10 cellular contexts compared by ENCODE assay signal in the genomic region with DNA sequence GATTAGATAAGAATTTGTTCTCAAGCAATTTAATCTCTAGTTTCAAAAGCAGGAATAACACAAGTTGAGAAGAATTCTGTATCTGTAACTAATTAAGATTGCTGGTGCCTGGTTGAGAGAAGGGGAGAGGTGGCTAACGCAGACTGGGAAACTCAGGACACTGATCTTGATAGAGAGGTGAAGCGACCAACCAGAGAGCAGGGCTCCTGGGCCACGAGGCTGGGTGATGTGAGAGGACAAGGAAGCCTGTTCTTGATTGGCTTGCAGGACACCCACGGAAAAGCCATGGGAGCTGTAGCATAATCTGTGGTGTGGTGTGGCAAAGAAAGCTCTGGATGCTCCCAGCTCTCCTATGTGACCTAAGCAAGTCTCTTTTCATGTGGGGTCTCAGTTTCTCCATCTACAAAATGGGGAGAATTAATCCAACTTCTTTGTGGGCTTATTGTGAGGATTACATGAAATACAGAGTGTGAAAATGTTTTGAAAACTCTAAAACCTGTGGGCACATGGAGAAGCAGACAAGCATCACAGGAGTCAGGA.
DNase-seq lines count a peak whose midpoint lies in the region; ATAC-seq lines count a peak whose summit lies in the region.
"Had no signal": no experiment of that assay in that cellular context is flagged by ENCODE, and none has a peak within 500 bp of the region (broad histone marks: within the 10 kb centered on the region; RNA-seq: fewer than 3 reads in every experiment).

No MANE protein-coding gene starts in this region.

- no peaks in the 10 kb centered on the region for H3K36me3 Mint-ChIP-seq in activated CD4-positive, alpha-beta memory T cell treated with anti-CD3 and anti-CD28 coated beads for 36 hours

- H3K9me3 ChIP-seq in ectodermal cell (ENCODE audit: control insufficient read depth, low read length) (no peaks in the 10 kb centered on the region), mesodermal cell (ENCODE audit: control insufficient read depth, low read length) (peaks cover 6% of the 10 kb centered on the region)

- H3K4me1 ChIP-seq in ectodermal cell (ENCODE audit: control insufficient read depth, insufficient read depth, low read length) (peaks cover 4% of the 10 kb centered on the region), mesodermal cell (ENCODE audit: control insufficient read depth, insufficient read depth, low read length, poor library complexity, severe bottlenecking) (peaks cover 16% of the 10 kb centered on the region)

- H3K4me1 Mint-ChIP-seq in activated CD4-positive, alpha-beta memory T cell treated with anti-CD3 and anti-CD28 coated beads for 36 hours (ENCODE audit: low read depth): no peaks in the 10 kb centered on the region

- CTCF ChIA-PET in activated CD4-positive, alpha-beta memory T cell treated with anti-CD3 and anti-CD28 coated beads for 36 hours (lab: Charles Lee): no interaction called here

- DNase-seq in AG20443 (ENCODE audit: low spot score) (peak; percentile 90), M059J (ENCODE audit: low read depth) (peak; percentile 56), caudate nucleus (lab: John Stamatoyannopoulos, UW) (no peak), inferior parietal cortex (ENCODE audit: extremely low spot score) (no peak)
- no peak for DNase-seq in activated CD4-positive, alpha-beta memory T cell treated with anti-CD3 and anti-CD28 coated beads for 36 hours
- DNase-seq: activated gamma-delta T cell treated with Interleukin-2 at 50 U/mL for 16 hours; stimulated activated naive CD8-positive, alpha-beta T cell treated with anti-CD3 and anti-CD28 coated beads, Interleukin-15, Interleukin-2, amounts not matched to agents 100 U/mL and 50 U/mL, for 24 hours had no signal

- ATAC-seq in GM18909 (IDR thresholded peaks at IDR 0.05; ENCODE audit: poor library complexity, unreplicated experiment): no peak
- ATAC-seq: stimulated activated naive CD8-positive, alpha-beta T cell treated with anti-CD3 and anti-CD28 coated beads, Interleukin-15, Interleukin-2, amounts not matched to agents 100 U/mL and 50 U/mL, for 24 hours had no signal

- no peak overlapping the region for H3K4me3 ChIP-seq in ectodermal cell (ENCODE audit: insufficient read depth, low read depth, low read length)
- no peak overlapping the region for H3K4me3 ChIP-seq in mesodermal cell (ENCODE audit: extremely low read depth, insufficient read depth, low read length, poor library complexity, severe bottlenecking)

- intact Hi-C loops in activated CD4-positive, alpha-beta memory T cell treated with anti-CD3 and anti-CD28 coated beads for 36 hours (cut with micrococcal nuclease): no loop called here

- POLR2A ChIA-PET in activated CD4-positive, alpha-beta memory T cell treated with anti-CD3 and anti-CD28 coated beads for 36 hours (lab: Charles Lee): no interaction called here

- no peaks in the 10 kb centered on the region for H3K9me3 Mint-ChIP-seq in activated CD4-positive, alpha-beta memory T cell treated with anti-CD3 and anti-CD28 coated beads for 36 hours

- peaks cover 2% of the 10 kb centered on the region for H3K27me3 Mint-ChIP-seq in activated CD4-positive, alpha-beta memory T cell treated with anti-CD3 and anti-CD28 coated beads for 36 hours

- H3K27ac ChIP-seq in ectodermal cell (ENCODE audit: insufficient read depth, low read depth, low read length, poor library complexity, severe bottlenecking) (peak overlapping the region; percentile 17), mesodermal cell (ENCODE audit: low read depth, low read length, severe bottlenecking) (peak overlapping the region; percentile 96), caudate nucleus (ENCODE audit: low read depth, low read length) (no peak overlapping the region)

- 48 to 54% methylated on average over 4 of the region's 4 CpGs for WGBS in ectodermal cell, 2 experiments
- 57% methylated on average over 3 of the region's 4 CpGs for WGBS in mesodermal cell (ENCODE audit: insufficient coverage in 2 of 2), 2 experiments

- H3K4me3 Mint-ChIP-seq in activated CD4-positive, alpha-beta memory T cell treated with anti-CD3 and anti-CD28 coated beads for 36 hours: no peak overlapping the region

- no peak overlapping the region for H3K27ac Mint-ChIP-seq in activated CD4-positive, alpha-beta memory T cell treated with anti-CD3 and anti-CD28 coated beads for 36 hours

- no peaks in the 10 kb centered on the region for H3K36me3 ChIP-seq in ectodermal cell (ENCODE audit: control insufficient read depth, insufficient read depth, low read length)
- no peaks in the 10 kb centered on the region for H3K36me3 ChIP-seq in mesodermal cell (ENCODE audit: control insufficient read depth, insufficient read depth, low read length)

- H3K27me3 ChIP-seq in ectodermal cell (ENCODE audit: control insufficient read depth, insufficient read depth, low read length, poor library complexity, severe bottlenecking): no peaks in the 10 kb centered on the region

Comparison
In these comparisons a context has a peak if more than half of its experiments do, and no peak if none do; other contexts are left out.
1. DNase-seq: peak in AG20443 (single experiment) and M059J (single experiment); none in caudate nucleus (0 of 61), activated CD4-positive, alpha-beta memory T cell treated with anti-CD3 and anti-CD28 coated beads for 36 hours (single experiment) and inferior parietal cortex (single experiment).